8 cellular contexts compared by ENCODE assay signal in the genomic region with DNA sequence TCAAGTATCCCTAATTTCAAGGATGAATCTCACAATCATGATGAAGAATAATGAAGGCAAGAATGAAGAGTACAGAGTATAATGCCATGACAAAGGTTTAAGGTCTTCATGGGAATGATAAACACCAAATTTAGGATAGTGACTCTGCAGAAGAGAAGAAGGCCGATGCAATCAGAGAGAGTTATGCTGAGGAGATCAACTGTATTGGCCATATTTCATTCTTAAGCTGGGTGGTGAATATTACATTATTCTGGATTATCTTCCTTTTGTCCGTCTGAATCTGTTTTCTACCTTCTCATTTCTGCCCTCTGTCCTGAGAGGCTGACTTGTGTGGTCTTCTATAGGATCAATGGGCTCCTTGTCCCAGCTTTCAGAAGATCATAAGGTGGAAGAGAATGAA.
"Had no signal": no experiment of that assay in that cellular context is flagged by ENCODE, and none has a peak within 500 bp of the region (broad histone marks: within the 10 kb centered on the region; RNA-seq: fewer than 3 reads in every experiment).

No MANE protein-coding gene starts in this region.

- DNase-seq: IMR-90, KBM-7, KG1 had no signal

- H3K27ac Mint-ChIP-seq: IgD-negative memory B cell had no signal

- H3K4me3 Mint-ChIP-seq: IgD-negative memory B cell had no signal

- H3K9ac ChIP-seq: KMS-11 had no signal

- H3K4me1 Mint-ChIP-seq: IgD-negative memory B cell had no signal

- ATAC-seq: HepG2 had no signal

- H3K4me2 ChIP-seq: KMS-11 had no signal

- H3K27me3 Mint-ChIP-seq: IgD-negative memory B cell had no signal

- H3K27ac ChIP-seq: HL-60, KMS-11 had no signal

- FAIRE-seq: HepG2, HTR-8/SVneo had no signal
